Comparison of ENCODE assay signal across 12 cellular contexts in the genomic region with DNA sequence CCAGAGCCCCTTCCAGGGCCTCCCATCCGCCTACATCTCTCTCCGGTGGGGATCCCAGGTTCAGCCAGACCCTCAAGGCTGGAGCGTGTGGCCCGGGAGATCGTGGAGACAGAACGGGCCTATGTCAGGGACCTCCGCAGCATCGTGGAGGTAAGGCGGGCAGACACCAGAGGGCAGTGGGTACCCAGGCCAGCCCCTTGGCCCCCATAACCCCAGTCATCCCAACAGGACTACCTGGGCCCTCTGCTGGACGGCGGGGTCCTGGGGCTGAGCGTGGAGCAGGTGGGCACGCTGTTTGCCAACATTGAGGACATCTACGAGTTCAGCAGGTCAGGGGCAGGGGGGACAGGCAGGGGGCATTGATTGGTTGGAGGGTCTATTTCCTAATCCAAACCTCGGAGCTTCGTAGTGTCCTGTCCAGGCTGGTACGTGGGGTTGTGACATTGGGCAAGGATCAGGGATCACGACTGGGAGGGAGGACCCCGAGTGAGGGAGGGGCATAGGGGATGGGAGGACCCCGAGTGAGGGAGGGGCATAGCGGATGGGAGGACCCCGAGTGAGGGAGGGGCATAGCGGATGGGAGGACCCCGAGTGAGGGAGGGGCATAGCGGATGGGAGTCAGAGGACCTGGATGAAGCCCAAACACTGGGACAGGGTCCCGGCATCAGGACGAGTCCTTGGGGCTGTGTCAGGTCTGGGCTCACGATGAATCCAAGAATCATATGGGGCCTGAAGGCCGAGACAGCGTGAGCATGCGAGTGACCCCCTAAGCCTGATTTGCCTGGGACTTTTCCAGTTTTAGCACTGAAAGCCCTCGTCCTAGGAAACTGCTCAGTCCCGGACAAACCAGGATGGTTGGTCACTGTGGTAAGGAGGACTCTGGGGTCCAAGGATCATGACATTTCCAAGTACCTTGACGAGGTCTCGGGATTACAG. TPM values are rescaled to one million over a fixed set of nuclear protein-coding genes. Genes with fewer than 3 reads are reported as not detected.
DNase-seq lines count a peak whose midpoint lies in the region; ATAC-seq and TF ChIP-seq lines count a peak whose summit lies in the region.
"Had no signal": no experiment of that assay in that cellular context is flagged by ENCODE, and none has a peak within 500 bp of the region (broad histone marks: within the 10 kb centered on the region; RNA-seq: fewer than 3 reads in every experiment).

No MANE protein-coding gene starts in this region.

- peaks cover 23% of the 10 kb centered on the region for H3K36me3 Mint-ChIP-seq in activated CD4-positive, alpha-beta T cell treated with anti-CD3 and anti-CD28 coated beads for 36 hours (ENCODE audit: low read depth)

- DNase-seq in cardiac muscle cell (ENCODE audit: low read depth in 1 of 2, low spot score in 1 of 2) (no peak), left ventricle myocardium superior (no peak), choroid plexus epithelial cell (ENCODE audit: low read depth) (no peak), upper lobe of right lung (no peak), kidney tubule cell (ENCODE audit: low spot score) (no peak), NCI-H1436 treated with DMSO at 0.1 percent for 48 hours (lab: John Stamatoyannopoulos, UW) (no peak)
- no peak for DNase-seq in activated CD4-positive, alpha-beta T cell treated with anti-CD3 and anti-CD28 coated beads for 36 hours
- DNase-seq: BE2C, HCEC 1CT, NCI-H510A, occipital lobe had no signal

- H3K27ac ChIP-seq in cardiac muscle cell (peak overlapping the region; percentile 95), muscle layer of colon (ENCODE audit: low read depth, low read length) (no peak overlapping the region), upper lobe of right lung (no peak overlapping the region)

- no peaks in the 10 kb centered on the region for H3K27me3 Mint-ChIP-seq in activated CD4-positive, alpha-beta T cell treated with anti-CD3 and anti-CD28 coated beads for 36 hours

- H3K4me3 Mint-ChIP-seq in activated CD4-positive, alpha-beta T cell treated with anti-CD3 and anti-CD28 coated beads for 36 hours, result no peak overlapping the region

- peaks cover 17% of the 10 kb centered on the region for H3K4me1 ChIP-seq in cardiac muscle cell (ENCODE audit: low read depth)
- H3K4me1 ChIP-seq in muscle layer of colon (ENCODE audit: insufficient read depth, low read length), result peaks cover 42% of the 10 kb centered on the region
- H3K4me1 ChIP-seq in upper lobe of right lung, result peaks cover 29% of the 10 kb centered on the region

- TF ChIP-seq CTCF in cardiac muscle cell (IDR thresholded peaks at IDR 0.05; ENCODE audit: low read depth, low read length), result peak; percentile 5
- TF ChIP-seq CTCF in choroid plexus epithelial cell (conservative IDR thresholded peaks at IDR 0.05; ENCODE audit: low read depth, low read length), result peak; percentile 19
- no peak for TF ChIP-seq CTCF in upper lobe of right lung (IDR thresholded peaks at IDR 0.05)

- intact Hi-C loops in left ventricle myocardium superior (cut with micrococcal nuclease), result no loop called here
- intact Hi-C loops in upper lobe of right lung (cut with DNase I), result no loop called here
- intact Hi-C loops in activated CD4-positive, alpha-beta T cell treated with anti-CD3 and anti-CD28 coated beads for 36 hours (cut with DNase I, micrococcal nuclease), result no loop called here

- CTCF ChIA-PET in activated CD4-positive, alpha-beta T cell treated with anti-CD3 and anti-CD28 coated beads for 36 hours (lab: Charles Lee), result interaction anchor here (0.6 to 1.2 kb wide), 3 partner anchors 12 to 18 kb away, joined by 3 read pairs; no protein-coding TSS in a partner anchor

- ATAC-seq in left ventricle myocardium superior (no peak), upper lobe of right lung (no peak)
- no peak for ATAC-seq in activated CD4-positive, alpha-beta T cell treated with anti-CD3 and anti-CD28 coated beads for 36 hours

- no peak overlapping the region for H3K27ac Mint-ChIP-seq in activated CD4-positive, alpha-beta T cell treated with anti-CD3 and anti-CD28 coated beads for 36 hours

- POLR2A ChIA-PET in activated CD4-positive, alpha-beta T cell treated with anti-CD3 and anti-CD28 coated beads for 36 hours (lab: Charles Lee), result no interaction called here

- peak overlapping the region; percentile 25 for H3K9ac ChIP-seq in muscle layer of colon (ENCODE audit: low read length)

- H3K27me3 ChIP-seq in cardiac muscle cell, result no peaks in the 10 kb centered on the region
- H3K27me3 ChIP-seq in muscle layer of colon (ENCODE audit: control insufficient read depth in 1 of 2, insufficient read depth in 2 of 2, low read length in 2 of 2), result no peaks in the 10 kb centered on the region
- no peaks in the 10 kb centered on the region for H3K27me3 ChIP-seq in upper lobe of right lung
- H3K27me3 ChIP-seq: BE2C had no signal

- H3K9me3 Mint-ChIP-seq in activated CD4-positive, alpha-beta T cell treated with anti-CD3 and anti-CD28 coated beads for 36 hours (ENCODE audit: low read depth), result no peaks in the 10 kb centered on the region

- H3K36me3 ChIP-seq in cardiac muscle cell, result peaks cover 28% of the 10 kb centered on the region
- peaks cover 23% of the 10 kb centered on the region for H3K36me3 ChIP-seq in muscle layer of colon (ENCODE audit: insufficient read depth, low read length)
- H3K36me3 ChIP-seq in upper lobe of right lung, result peaks cover 10% of the 10 kb centered on the region

- H3K4me1 Mint-ChIP-seq in activated CD4-positive, alpha-beta T cell treated with anti-CD3 and anti-CD28 coated beads for 36 hours, result peaks cover 29% of the 10 kb centered on the region

- H3K9me3 ChIP-seq in cardiac muscle cell (ENCODE audit: low read depth) (no peaks in the 10 kb centered on the region), muscle layer of colon (ENCODE audit: low read length) (no peaks in the 10 kb centered on the region), upper lobe of right lung (no peaks in the 10 kb centered on the region)
- H3K9me3 ChIP-seq: BE2C had no signal

- H3K4me3 ChIP-seq in cardiac muscle cell (no peak overlapping the region), choroid plexus epithelial cell (ENCODE audit: low read depth, low read length) (peak overlapping the region; percentile 86), muscle layer of colon (ENCODE audit: low read depth in 1 of 2, low read length in 2 of 2) (peak overlapping the region; percentile 15 to 82), upper lobe of right lung (peak overlapping the region; percentile 81)

RNA-seq across cellular contexts. Expression of a gene that starts 2.9 kb away (rescaled TPM):
- total RNA-seq in cardiac muscle cell, result 40.7 and 45.4 TPM in 2 replicates
- 30.5 and 40.0 TPM in 2 replicates for polyA plus RNA-seq in cardiac muscle cell
- 11.6 TPM for total RNA-seq in left ventricle myocardium superior
- total RNA-seq in upper lobe of right lung, result 32.4 TPM
- 10 to 100 TPM; 46.0 to 65.5 TPM for total RNA-seq in activated CD4-positive, alpha-beta T cell treated with anti-CD3 and anti-CD28 coated beads for 36 hours

RNA-seq across cellular contexts. Expression of a gene that starts 8.7 kb away (rescaled TPM):
- total RNA-seq in cardiac muscle cell (13.6 and 14.6 TPM in 2 replicates), left ventricle myocardium superior (53.0 TPM), upper lobe of right lung (224 TPM)
- 51.2 and 53.4 TPM in 2 replicates for polyA plus RNA-seq in cardiac muscle cell
- total RNA-seq in activated CD4-positive, alpha-beta T cell treated with anti-CD3 and anti-CD28 coated beads for 36 hours, result 10 to 100 TPM; 69.1 to 69.3 TPM

RNA-seq across cellular contexts. Expression of a gene that starts 20.4 kb away (rescaled TPM):
- 369 and 374 TPM in 2 replicates for total RNA-seq in cardiac muscle cell
- polyA plus RNA-seq in cardiac muscle cell, result 508 and 542 TPM in 2 replicates
- 1,154 TPM for total RNA-seq in left ventricle myocardium superior
- 1,446 TPM for total RNA-seq in upper lobe of right lung
- total RNA-seq in activated CD4-positive, alpha-beta T cell treated with anti-CD3 and anti-CD28 coated beads for 36 hours, result 1,000 to 10,000 TPM; 3,146 to 3,331 TPM

RNA-seq across cellular contexts. Expression of a gene that starts 24.2 kb away (rescaled TPM):
- total RNA-seq in cardiac muscle cell (43.8 and 70.6 TPM in 2 replicates), left ventricle myocardium superior (22.2 TPM), upper lobe of right lung (28.8 TPM)
- polyA plus RNA-seq in cardiac muscle cell, result 59.6 and 67.3 TPM in 2 replicates
- total RNA-seq in activated CD4-positive, alpha-beta T cell treated with anti-CD3 and anti-CD28 coated beads for 36 hours, result 10 to 100 TPM; 24.0 to 34.6 TPM

RNA-seq across cellular contexts. Expression of a gene that starts 24.5 kb away (rescaled TPM):
- total RNA-seq in cardiac muscle cell, result 61.9 and 62.2 TPM in 2 replicates
- polyA plus RNA-seq in cardiac muscle cell, result 64.4 and 78.3 TPM in 2 replicates
- total RNA-seq in left ventricle myocardium superior, result 34.8 TPM
- total RNA-seq in upper lobe of right lung, result 33.3 TPM
- 10 to 100 TPM; 40.4 to 54.2 TPM for total RNA-seq in activated CD4-positive, alpha-beta T cell treated with anti-CD3 and anti-CD28 coated beads for 36 hours
